19 cellular contexts compared by ENCODE assay signal in genomic region chr4:74942251-74942917, GRCh38.
"Had no signal": no experiment of that assay in that cellular context is flagged by ENCODE, and none has a peak within 500 bp of the region (broad histone marks: within the 10 kb centered on the region; RNA-seq: fewer than 3 reads in every experiment).

No MANE protein-coding gene starts in this region.

- H3K27ac Mint-ChIP-seq: activated naive CD8-positive, alpha-beta T cell; brain; natural killer cell treated with Interleukin-12 subunit alpha and Interleukin-12 subunit beta and Interleukin-15 and Interleukin-18, amount 100 ng/mL, for 72 hours; stimulated activated naive CD8-positive, alpha-beta T cell treated with anti-CD3 and anti-CD28 coated beads, Interleukin-15, Interleukin-2, amounts not matched to agents 100 ng/mL and 50 ng/mL, for 24 hours; T-helper 17 cell had no signal

- H3K36me3 Mint-ChIP-seq: activated naive CD8-positive, alpha-beta T cell; natural killer cell treated with Interleukin-12 subunit alpha and Interleukin-12 subunit beta and Interleukin-15 and Interleukin-18, amount 100 ng/mL, for 72 hours had no signal

- H3K4me1 ChIP-seq: esophagus squamous epithelium, testis had no signal

- H3K9me3 ChIP-seq: esophagus squamous epithelium, prostate gland, testis had no signal

- ATAC-seq: left lobe of liver; natural killer cell treated with Interleukin-12 subunit alpha and Interleukin-12 subunit beta and Interleukin-15 and Interleukin-18, amount 100 ng/mL, for 72 hours; sciatic nerve; T-helper 17 cell had no signal

- H3K4me3 Mint-ChIP-seq: activated naive CD8-positive, alpha-beta T cell; natural killer cell treated with Interleukin-12 subunit alpha and Interleukin-12 subunit beta and Interleukin-15 and Interleukin-18, amount 100 ng/mL, for 72 hours; stimulated activated naive CD8-positive, alpha-beta T cell treated with anti-CD3 and anti-CD28 coated beads, Interleukin-15, Interleukin-2, amounts not matched to agents 100 ng/mL and 50 ng/mL, for 24 hours; T-helper 17 cell had no signal

- H3K4me3 ChIP-seq: esophagus squamous epithelium, prostate gland, testis had no signal

- H3K27me3 ChIP-seq: esophagus squamous epithelium, testis had no signal

- H3K36me3 ChIP-seq: esophagus squamous epithelium, prostate gland had no signal

- H3K27ac ChIP-seq: esophagus squamous epithelium, testis had no signal

- H3K9me3 Mint-ChIP-seq: natural killer cell treated with Interleukin-12 subunit alpha and Interleukin-12 subunit beta and Interleukin-15 and Interleukin-18, amount 100 ng/mL, for 72 hours had no signal

- DNase-seq: activated CD4-positive, alpha-beta T cell treated with anti-CD3 and anti-CD28 coated beads, Interleukin-2, amount 50 U/mL, for 4 hours; activated gamma-delta T cell; activated T-cell treated with anti-CD3 and anti-CD28 coated beads, Interleukin-2, amount 50 U/mL, for 48 hours; amygdala; cerebellar nuclear complex; dermis blood vessel endothelial cell; esophagus squamous epithelium; foreskin fibroblast; head of caudate nucleus; occipital lobe; T-helper 17 cell; testis had no signal

- H3K4me1 Mint-ChIP-seq: T-helper 17 cell had no signal
